Comparison of ENCODE assay signal across 35 cellular contexts in genomic region chr9:79736051-79736450, GRCh38.
"Had no signal": no experiment of that assay in that cellular context is flagged by ENCODE, and none has a peak within 500 bp of the region (broad histone marks: within the 10 kb centered on the region; RNA-seq: fewer than 3 reads in every experiment).

No MANE protein-coding gene starts in this region.

- H3K4me3 ChIP-seq: MG63 had no signal

- DNase-seq: Karpas-422, Kasumi-1, MM.1S, MV-4-11, NCI-H1048, NCI-H1092, NCI-H1092 treated with DMSO at 0.1 percent for 48 hours, NCI-H1105, NCI-H1105 treated with DMSO at 0.1 percent for 48 hours, NCI-H1417, NCI-H1417 treated with DMSO at 0.1 percent for 48 hours, NCI-H1436, NCI-H1436 treated with DMSO at 0.1 percent for 48 hours, NCI-H146, NCI-H1694, NCI-H1694 treated with DMSO at 0.1 percent for 48 hours, NCI-H187, NCI-H187 treated with DMSO at 0.1 percent for 48 hours, NCI-H1930, NCI-H2029, NCI-H2029 treated with DMSO at 0.1 percent for 48 hours, NCI-H2081, NCI-H2081 treated with DMSO at 0.1 percent for 48 hours, NCI-H2107, NCI-H2171, NCI-H2171 treated with DMSO at 0.1 percent for 48 hours, NCI-H2227 treated with DMSO at 0.1 percent for 48 hours, NCI-H226, NCI-H345, NCI-H446, NCI-H446 treated with DMSO at 0.1 percent for 48 hours, NCI-H510A, NCI-H510A treated with DMSO at 0.1 percent for 48 hours, NCI-H524 had no signal

- H3K9me3 ChIP-seq: MG63 had no signal

- H3K27me3 ChIP-seq: MG63 had no signal

- H3K36me3 ChIP-seq: MG63 had no signal
